1 cellular context compared by ENCODE assay signal in the genomic region with DNA sequence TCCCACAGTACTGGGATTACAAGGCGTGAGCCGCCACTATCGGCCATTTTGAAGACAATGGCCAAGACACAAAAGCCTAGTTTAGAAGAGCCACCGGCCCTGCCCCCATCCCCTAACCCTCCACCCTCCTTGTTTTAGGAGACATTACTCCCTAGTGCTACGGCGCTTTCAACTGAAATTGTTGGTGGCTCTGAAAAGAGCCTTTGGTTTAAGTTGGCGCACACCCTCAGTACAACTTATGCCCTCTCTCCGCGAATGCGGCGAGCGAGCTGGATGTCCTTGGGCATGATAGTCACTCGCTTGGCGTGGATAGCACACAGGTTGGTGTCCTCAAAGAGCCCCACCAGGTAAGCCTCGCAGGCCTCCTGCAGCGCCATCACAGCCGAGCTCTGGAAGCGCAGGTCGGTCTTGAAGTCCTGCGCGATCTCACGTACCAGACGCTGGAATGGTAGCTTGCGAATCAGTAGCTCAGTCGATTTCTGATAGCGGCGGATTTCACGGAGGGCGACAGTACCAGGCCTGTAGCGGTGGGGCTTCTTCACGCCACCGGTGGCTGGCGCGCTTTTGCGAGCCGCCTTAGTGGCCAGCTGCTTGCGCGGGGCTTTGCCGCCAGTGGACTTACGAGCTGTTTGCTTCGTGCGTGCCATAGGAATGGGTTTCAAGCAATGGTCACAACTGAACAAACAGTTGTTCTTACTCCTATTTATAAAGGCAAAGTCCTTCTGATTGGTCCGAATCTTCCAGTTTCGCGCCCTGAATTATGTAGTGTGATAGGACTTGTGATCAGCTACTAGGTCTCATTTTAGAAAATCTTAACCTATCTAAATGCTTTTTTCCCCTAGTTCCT.
TF ChIP-seq lines count a peak whose summit lies in the region.

No MANE protein-coding gene starts in this region.

TF ChIP-seq in GM12878, 131 proteins besides CTCF, POLR2A, EP300 and RAD21 (continued from another document and continues in another):
- TF ChIP-seq, protein P1, sequence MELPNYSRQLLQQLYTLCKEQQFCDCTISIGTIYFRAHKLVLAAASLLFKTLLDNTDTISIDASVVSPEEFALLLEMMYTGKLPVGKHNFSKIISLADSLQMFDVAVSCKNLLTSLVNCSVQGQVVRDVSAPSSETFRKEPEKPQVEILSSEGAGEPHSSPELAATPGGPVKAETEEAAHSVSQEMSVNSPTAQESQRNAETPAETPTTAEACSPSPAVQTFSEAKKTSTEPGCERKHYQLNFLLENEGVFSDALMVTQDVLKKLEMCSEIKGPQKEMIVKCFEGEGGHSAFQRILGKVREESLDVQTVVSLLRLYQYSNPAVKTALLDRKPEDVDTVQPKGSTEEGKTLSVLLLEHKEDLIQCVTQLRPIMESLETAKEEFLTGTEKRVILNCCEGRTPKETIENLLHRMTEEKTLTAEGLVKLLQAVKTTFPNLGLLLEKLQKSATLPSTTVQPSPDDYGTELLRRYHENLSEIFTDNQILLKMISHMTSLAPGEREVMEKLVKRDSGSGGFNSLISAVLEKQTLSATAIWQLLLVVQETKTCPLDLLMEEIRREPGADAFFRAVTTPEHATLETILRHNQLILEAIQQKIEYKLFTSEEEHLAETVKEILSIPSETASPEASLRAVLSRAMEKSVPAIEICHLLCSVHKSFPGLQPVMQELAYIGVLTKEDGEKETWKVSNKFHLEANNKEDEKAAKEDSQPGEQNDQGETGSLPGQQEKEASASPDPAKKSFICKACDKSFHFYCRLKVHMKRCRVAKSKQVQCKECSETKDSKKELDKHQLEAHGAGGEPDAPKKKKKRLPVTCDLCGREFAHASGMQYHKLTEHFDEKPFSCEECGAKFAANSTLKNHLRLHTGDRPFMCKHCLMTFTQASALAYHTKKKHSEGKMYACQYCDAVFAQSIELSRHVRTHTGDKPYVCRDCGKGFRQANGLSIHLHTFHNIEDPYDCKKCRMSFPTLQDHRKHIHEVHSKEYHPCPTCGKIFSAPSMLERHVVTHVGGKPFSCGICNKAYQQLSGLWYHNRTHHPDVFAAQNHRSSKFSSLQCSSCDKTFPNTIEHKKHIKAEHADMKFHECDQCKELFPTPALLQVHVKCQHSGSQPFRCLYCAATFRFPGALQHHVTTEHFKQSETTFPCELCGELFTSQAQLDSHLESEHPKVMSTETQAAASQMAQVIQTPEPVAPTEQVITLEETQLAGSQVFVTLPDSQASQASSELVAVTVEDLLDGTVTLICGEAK (IDR thresholded peaks at IDR 0.05; ENCODE audit: borderline replicate concordance), result no peak
- TF ChIP-seq, protein P2, sequence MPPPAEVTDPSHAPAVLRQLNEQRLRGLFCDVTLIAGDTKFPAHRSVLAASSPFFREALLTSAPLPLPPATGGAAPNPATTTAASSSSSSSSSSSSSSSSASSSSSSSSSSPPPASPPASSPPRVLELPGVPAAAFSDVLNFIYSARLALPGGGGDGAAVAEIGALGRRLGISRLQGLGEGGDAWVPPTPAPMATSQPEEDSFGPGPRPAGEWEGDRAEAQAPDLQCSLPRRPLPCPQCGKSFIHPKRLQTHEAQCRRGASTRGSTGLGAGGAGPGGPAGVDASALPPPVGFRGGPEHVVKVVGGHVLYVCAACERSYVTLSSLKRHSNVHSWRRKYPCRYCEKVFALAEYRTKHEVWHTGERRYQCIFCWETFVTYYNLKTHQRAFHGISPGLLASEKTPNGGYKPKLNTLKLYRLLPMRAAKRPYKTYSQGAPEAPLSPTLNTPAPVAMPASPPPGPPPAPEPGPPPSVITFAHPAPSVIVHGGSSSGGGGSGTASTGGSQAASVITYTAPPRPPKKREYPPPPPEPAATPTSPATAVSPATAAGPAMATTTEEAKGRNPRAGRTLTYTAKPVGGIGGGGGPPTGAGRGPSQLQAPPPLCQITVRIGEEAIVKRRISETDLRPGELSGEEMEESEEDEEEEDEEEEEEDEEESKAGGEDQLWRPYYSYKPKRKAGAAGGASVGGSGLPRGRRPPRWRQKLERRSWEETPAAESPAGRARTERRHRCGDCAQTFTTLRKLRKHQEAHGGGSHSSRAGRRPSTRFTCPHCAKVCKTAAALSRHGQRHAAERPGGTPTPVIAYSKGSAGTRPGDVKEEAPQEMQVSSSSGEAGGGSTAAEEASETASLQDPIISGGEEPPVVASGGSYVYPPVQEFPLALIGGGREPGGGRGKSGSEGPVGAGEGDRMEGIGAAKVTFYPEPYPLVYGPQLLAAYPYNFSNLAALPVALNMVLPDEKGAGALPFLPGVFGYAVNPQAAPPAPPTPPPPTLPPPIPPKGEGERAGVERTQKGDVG (CRISPR knock-in tag; IDR thresholded peaks at IDR 0.05), result peak; percentile 77
- TF ChIP-seq ZNF622 (IDR thresholded peaks at IDR 0.05), result 0 out of 2 replicates have a peak, but pooled peaks have one; percentile 18
- TF ChIP-seq RCOR1 (conservative IDR thresholded peaks at IDR 0.05; ENCODE audit: low read depth, low read length), result 0 out of 2 replicates have a peak, but pooled peaks have one; percentile 76
- no peak for TF ChIP-seq SREBF1 (IDR thresholded peaks at IDR 0.05; ENCODE audit: low read length)
- TF ChIP-seq, protein P3, sequence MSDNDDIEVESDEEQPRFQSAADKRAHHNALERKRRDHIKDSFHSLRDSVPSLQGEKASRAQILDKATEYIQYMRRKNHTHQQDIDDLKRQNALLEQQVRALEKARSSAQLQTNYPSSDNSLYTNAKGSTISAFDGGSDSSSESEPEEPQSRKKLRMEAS (IDR thresholded peaks at IDR 0.05; ENCODE audit: low read depth, low read length), result peak; percentile 68
- no peak; the same call in 1 of the 2 replicates for TF ChIP-seq PAX5 (IDR thresholded peaks at IDR 0.05; ENCODE audit: borderline replicate concordance, low read depth, low read length)
- TF ChIP-seq WRNIP1 (IDR thresholded peaks at IDR 0.05; ENCODE audit: borderline replicate concordance, low read depth, low read length), result no peak
- TF ChIP-seq CBFB (IDR thresholded peaks at IDR 0.05; ENCODE audit: low read depth), result peak; percentile 91
- no peak for TF ChIP-seq SMARCA5 (IDR thresholded peaks at IDR 0.05)
- TF ChIP-seq CHD2 (IDR thresholded peaks at IDR 0.05; ENCODE audit: borderline replicate concordance, low read depth, low read length), result peak; percentile 77; the same call in 1 of the 2 replicates
- no peak; the same call in 1 of the 2 replicates for TF ChIP-seq MTA2 (IDR thresholded peaks at IDR 0.05; ENCODE audit: low read depth)
- TF ChIP-seq, protein P4, sequence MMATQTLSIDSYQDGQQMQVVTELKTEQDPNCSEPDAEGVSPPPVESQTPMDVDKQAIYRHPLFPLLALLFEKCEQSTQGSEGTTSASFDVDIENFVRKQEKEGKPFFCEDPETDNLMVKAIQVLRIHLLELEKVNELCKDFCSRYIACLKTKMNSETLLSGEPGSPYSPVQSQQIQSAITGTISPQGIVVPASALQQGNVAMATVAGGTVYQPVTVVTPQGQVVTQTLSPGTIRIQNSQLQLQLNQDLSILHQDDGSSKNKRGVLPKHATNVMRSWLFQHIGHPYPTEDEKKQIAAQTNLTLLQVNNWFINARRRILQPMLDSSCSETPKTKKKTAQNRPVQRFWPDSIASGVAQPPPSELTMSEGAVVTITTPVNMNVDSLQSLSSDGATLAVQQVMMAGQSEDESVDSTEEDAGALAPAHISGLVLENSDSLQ (IDR thresholded peaks at IDR 0.05), result no peak
- TF ChIP-seq EED (IDR thresholded peaks at IDR 0.05; ENCODE audit: low read depth), result no peak; the same call in 1 of the 2 replicates
- no peak; the same call in 1 of the 2 replicates for TF ChIP-seq MXI1 (IDR thresholded peaks at IDR 0.05; ENCODE audit: low read depth, low read length)
- TF ChIP-seq IKZF2 (IDR thresholded peaks at IDR 0.05), result peak; percentile 5 to 58; a peak in 1 of 4 replicates
- no peak for TF ChIP-seq ZZZ3 (IDR thresholded peaks at IDR 0.05; ENCODE audit: control insufficient read depth, insufficient read length, low read depth)
- no peak for TF ChIP-seq ASH2L (IDR thresholded peaks at IDR 0.05; ENCODE audit: borderline replicate concordance, low read depth)
- no peak for TF ChIP-seq STAT3 (IDR thresholded peaks at IDR 0.05; ENCODE audit: low read depth, low read length)
- TF ChIP-seq, protein P5, sequence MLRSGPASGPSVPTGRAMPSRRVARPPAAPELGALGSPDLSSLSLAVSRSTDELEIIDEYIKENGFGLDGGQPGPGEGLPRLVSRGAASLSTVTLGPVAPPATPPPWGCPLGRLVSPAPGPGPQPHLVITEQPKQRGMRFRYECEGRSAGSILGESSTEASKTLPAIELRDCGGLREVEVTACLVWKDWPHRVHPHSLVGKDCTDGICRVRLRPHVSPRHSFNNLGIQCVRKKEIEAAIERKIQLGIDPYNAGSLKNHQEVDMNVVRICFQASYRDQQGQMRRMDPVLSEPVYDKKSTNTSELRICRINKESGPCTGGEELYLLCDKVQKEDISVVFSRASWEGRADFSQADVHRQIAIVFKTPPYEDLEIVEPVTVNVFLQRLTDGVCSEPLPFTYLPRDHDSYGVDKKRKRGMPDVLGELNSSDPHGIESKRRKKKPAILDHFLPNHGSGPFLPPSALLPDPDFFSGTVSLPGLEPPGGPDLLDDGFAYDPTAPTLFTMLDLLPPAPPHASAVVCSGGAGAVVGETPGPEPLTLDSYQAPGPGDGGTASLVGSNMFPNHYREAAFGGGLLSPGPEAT (IDR thresholded peaks at IDR 0.05; ENCODE audit: low read depth), result 0 out of 2 replicates have a peak, but pooled peaks have one; percentile 9
- TF ChIP-seq, protein P6, sequence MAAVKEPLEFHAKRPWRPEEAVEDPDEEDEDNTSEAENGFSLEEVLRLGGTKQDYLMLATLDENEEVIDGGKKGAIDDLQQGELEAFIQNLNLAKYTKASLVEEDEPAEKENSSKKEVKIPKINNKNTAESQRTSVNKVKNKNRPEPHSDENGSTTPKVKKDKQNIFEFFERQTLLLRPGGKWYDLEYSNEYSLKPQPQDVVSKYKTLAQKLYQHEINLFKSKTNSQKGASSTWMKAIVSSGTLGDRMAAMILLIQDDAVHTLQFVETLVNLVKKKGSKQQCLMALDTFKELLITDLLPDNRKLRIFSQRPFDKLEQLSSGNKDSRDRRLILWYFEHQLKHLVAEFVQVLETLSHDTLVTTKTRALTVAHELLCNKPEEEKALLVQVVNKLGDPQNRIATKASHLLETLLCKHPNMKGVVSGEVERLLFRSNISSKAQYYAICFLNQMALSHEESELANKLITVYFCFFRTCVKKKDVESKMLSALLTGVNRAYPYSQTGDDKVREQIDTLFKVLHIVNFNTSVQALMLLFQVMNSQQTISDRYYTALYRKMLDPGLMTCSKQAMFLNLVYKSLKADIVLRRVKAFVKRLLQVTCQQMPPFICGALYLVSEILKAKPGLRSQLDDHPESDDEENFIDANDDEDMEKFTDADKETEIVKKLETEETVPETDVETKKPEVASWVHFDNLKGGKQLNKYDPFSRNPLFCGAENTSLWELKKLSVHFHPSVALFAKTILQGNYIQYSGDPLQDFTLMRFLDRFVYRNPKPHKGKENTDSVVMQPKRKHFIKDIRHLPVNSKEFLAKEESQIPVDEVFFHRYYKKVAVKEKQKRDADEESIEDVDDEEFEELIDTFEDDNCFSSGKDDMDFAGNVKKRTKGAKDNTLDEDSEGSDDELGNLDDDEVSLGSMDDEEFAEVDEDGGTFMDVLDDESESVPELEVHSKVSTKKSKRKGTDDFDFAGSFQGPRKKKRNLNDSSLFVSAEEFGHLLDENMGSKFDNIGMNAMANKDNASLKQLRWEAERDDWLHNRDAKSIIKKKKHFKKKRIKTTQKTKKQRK (IDR thresholded peaks at IDR 0.05; ENCODE audit: low read depth, low read length), result no peak
- TF ChIP-seq CHD4 (IDR thresholded peaks at IDR 0.05), result no peak
- TF ChIP-seq CBX5 (IDR thresholded peaks at IDR 0.05; ENCODE audit: low read depth), result peak; percentile 29; the same call in 1 of the 2 replicates
- TF ChIP-seq, protein P7, sequence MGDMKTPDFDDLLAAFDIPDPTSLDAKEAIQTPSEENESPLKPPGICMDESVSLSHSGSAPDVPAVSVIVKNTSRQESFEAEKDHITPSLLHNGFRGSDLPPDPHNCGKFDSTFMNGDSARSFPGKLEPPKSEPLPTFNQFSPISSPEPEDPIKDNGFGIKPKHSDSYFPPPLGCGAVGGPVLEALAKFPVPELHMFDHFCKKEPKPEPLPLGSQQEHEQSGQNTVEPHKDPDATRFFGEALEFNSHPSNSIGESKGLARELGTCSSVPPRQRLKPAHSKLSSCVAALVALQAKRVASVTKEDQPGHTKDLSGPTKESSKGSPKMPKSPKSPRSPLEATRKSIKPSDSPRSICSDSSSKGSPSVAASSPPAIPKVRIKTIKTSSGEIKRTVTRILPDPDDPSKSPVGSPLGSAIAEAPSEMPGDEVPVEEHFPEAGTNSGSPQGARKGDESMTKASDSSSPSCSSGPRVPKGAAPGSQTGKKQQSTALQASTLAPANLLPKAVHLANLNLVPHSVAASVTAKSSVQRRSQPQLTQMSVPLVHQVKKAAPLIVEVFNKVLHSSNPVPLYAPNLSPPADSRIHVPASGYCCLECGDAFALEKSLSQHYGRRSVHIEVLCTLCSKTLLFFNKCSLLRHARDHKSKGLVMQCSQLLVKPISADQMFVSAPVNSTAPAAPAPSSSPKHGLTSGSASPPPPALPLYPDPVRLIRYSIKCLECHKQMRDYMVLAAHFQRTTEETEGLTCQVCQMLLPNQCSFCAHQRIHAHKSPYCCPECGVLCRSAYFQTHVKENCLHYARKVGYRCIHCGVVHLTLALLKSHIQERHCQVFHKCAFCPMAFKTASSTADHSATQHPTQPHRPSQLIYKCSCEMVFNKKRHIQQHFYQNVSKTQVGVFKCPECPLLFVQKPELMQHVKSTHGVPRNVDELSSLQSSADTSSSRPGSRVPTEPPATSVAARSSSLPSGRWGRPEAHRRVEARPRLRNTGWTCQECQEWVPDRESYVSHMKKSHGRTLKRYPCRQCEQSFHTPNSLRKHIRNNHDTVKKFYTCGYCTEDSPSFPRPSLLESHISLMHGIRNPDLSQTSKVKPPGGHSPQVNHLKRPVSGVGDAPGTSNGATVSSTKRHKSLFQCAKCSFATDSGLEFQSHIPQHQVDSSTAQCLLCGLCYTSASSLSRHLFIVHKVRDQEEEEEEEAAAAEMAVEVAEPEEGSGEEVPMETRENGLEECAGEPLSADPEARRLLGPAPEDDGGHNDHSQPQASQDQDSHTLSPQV (IDR thresholded peaks at IDR 0.05), result no peak
- TF ChIP-seq, protein P8, sequence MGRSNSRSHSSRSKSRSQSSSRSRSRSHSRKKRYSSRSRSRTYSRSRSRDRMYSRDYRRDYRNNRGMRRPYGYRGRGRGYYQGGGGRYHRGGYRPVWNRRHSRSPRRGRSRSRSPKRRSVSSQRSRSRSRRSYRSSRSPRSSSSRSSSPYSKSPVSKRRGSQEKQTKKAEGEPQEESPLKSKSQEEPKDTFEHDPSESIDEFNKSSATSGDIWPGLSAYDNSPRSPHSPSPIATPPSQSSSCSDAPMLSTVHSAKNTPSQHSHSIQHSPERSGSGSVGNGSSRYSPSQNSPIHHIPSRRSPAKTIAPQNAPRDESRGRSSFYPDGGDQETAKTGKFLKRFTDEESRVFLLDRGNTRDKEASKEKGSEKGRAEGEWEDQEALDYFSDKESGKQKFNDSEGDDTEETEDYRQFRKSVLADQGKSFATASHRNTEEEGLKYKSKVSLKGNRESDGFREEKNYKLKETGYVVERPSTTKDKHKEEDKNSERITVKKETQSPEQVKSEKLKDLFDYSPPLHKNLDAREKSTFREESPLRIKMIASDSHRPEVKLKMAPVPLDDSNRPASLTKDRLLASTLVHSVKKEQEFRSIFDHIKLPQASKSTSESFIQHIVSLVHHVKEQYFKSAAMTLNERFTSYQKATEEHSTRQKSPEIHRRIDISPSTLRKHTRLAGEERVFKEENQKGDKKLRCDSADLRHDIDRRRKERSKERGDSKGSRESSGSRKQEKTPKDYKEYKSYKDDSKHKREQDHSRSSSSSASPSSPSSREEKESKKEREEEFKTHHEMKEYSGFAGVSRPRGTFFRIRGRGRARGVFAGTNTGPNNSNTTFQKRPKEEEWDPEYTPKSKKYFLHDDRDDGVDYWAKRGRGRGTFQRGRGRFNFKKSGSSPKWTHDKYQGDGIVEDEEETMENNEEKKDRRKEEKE (IDR thresholded peaks at IDR 0.05), result peak; percentile 37; the same call in 1 of the 2 replicates
- TF ChIP-seq EGR1 (IDR thresholded peaks at IDR 0.05; ENCODE audit: borderline replicate concordance in 1 of 2, low read depth in 2 of 2, low read length in 2 of 2), result peak; percentile 40 to 43; a peak in 2 of 3 replicates
- TF ChIP-seq YBX1 (IDR thresholded peaks at IDR 0.05), result no peak
- 0 out of 2 replicates have a peak, but pooled peaks have one; percentile 1 for TF ChIP-seq BCL11A (IDR thresholded peaks at IDR 0.05; ENCODE audit: low read depth, low read length)
- TF ChIP-seq ESRRA (IDR thresholded peaks at IDR 0.05; ENCODE audit: low read length), result no peak
- no peak for TF ChIP-seq FOS (IDR thresholded peaks at IDR 0.05; ENCODE audit: borderline replicate concordance, extremely low read depth, insufficient read length)
